ENCODE assay signal across 6 cellular contexts in the genomic region with DNA sequence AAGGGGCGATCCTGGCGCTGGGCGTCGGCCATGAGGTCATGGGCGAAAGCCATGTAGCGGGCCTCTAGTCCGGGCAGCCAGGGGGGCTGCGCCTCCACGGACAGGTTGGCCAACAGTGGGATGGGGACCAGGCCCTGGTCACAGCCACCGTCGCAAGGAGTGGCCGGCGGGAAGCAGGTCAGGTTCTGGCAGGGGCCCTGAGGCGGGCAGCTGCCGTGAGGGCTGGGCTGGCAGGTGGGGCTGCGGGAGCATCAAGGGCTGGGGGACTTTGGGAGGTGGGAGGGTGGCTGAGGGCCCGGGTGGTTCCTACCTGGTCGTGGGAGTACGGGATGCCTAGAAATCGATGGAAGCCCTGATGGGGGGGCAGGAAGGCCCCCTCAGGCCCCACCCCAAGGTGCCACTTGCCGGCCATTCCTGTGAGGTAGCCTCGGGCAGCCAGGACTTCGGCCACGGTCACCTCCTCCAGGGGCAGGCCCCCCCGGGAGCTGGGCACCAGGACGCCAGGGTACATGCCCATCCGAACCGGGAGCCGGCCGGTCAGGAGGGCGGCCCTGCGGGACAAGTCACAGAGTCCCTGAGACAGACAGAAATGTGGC. TPM values are rescaled to one million over a fixed set of nuclear protein-coding genes. Genes with fewer than 3 reads are reported as not detected.
DNase-seq lines count a peak whose midpoint lies in the region; TF ChIP-seq lines count a peak whose summit lies in the region.

No MANE protein-coding gene starts in this region.

- peaks cover 23% of the 10 kb centered on the region for H3K4me1 Mint-ChIP-seq in neural progenitor cell

- H3K27me3 Mint-ChIP-seq in neural progenitor cell (ENCODE audit: insufficient read depth, low read depth), result peaks cover 2% of the 10 kb centered on the region

- H3K9ac ChIP-seq in neural progenitor cell, result no peak overlapping the region

- H3K36me3 Mint-ChIP-seq in neural progenitor cell, result no peaks in the 10 kb centered on the region

- no peaks in the 10 kb centered on the region for H3K79me2 ChIP-seq in neural progenitor cell (ENCODE audit: low read depth)

- TF ChIP-seq POLR2A in breast epithelium (IDR thresholded peaks at IDR 0.05), result no peak

- no peaks in the 10 kb centered on the region for H3K9me3 Mint-ChIP-seq in neural progenitor cell

- in situ Hi-C loops in HAP-1 (cut with MboI; ENCODE audit: low sequenced_read_pairs), result no loop called here

- H3K4me2 ChIP-seq in neural progenitor cell, result peak overlapping the region; percentile 97

- H3K4me3 ChIP-seq in HAP-1 (peak overlapping the region; percentile 84), breast epithelium (peak overlapping the region; percentile 70 to 83 (median 73)), neural progenitor cell (peak overlapping the region; percentile 92)

- H3K9me3 ChIP-seq in HAP-1 (no peaks in the 10 kb centered on the region), breast epithelium (no peaks in the 10 kb centered on the region), neural progenitor cell (ENCODE audit: low read depth) (no peaks in the 10 kb centered on the region)

- no peak for TF ChIP-seq CTCF in breast epithelium (IDR thresholded peaks at IDR 0.05)
- no peak for TF ChIP-seq CTCF in neural progenitor cell (IDR thresholded peaks at IDR 0.05)

- H3K4me1 ChIP-seq in HAP-1 (peaks cover 7% of the 10 kb centered on the region), breast epithelium (peaks cover 0 to 13% of the 10 kb centered on the region in 2 donors), neural progenitor cell (peaks cover 9% of the 10 kb centered on the region)

- peak overlapping the region; percentile 83 for H3K4me3 Mint-ChIP-seq in neural progenitor cell

- DNase-seq in HAP-1 (ENCODE audit: low spot score in 2 of 2), result no peak
- DNase-seq in breast epithelium (ENCODE audit: low spot score in 2 of 2), result peak in 1 of 2 donors; percentile 53
- no peak for DNase-seq in neural progenitor cell (ENCODE audit: low spot score)
- no peak for DNase-seq in COLO829 (ENCODE audit: low spot score)
- no peak for DNase-seq in stimulated activated naive CD4-positive, alpha-beta T cell (lab: John Stamatoyannopoulos, UW)
- DNase-seq in NAMALWA (ENCODE audit: low spot score), result no peak

- peaks cover 4% of the 10 kb centered on the region for H4K20me1 ChIP-seq in neural progenitor cell (ENCODE audit: low read depth)

- no peak overlapping the region for H2AFZ ChIP-seq in neural progenitor cell (replicated peaks)

- H3K27me3 ChIP-seq in HAP-1 (ENCODE audit: low read depth), result no peaks in the 10 kb centered on the region
- no peaks in the 10 kb centered on the region for H3K27me3 ChIP-seq in breast epithelium
- peaks cover 6% of the 10 kb centered on the region for H3K27me3 ChIP-seq in neural progenitor cell

- H3K36me3 ChIP-seq in HAP-1 (replicated peaks) (no peaks in the 10 kb centered on the region), breast epithelium (no peaks in the 10 kb centered on the region), neural progenitor cell (no peaks in the 10 kb centered on the region)

- H3K27ac ChIP-seq in breast epithelium, result peak overlapping the region; percentile 81 to 88
- no peak overlapping the region for H3K27ac ChIP-seq in neural progenitor cell

- intact Hi-C loops in breast epithelium (cut with DNase I; ENCODE audit: low total_unique reads), result no loop called here

- H3F3A ChIP-seq in neural progenitor cell (ENCODE audit: low read depth), result peaks cover 20% of the 10 kb centered on the region

- H3K27ac Mint-ChIP-seq in neural progenitor cell, result no peak overlapping the region

RNA-seq across cellular contexts. Expression of a gene that starts 1.0 kb away (rescaled TPM):
- total RNA-seq in breast epithelium (10 to 100 TPM; 23.8 to 39.0 (median 36.3) TPM), neural progenitor cell (ENCODE audit: low replicate concordance) (4.2 and 18.4 TPM in 2 replicates)

RNA-seq across cellular contexts. Expression of a gene that starts 26.4 kb away (rescaled TPM):
- total RNA-seq in breast epithelium (1 to 10 TPM; 1.9 to 2.2 (median 2.0) TPM), neural progenitor cell (ENCODE audit: low replicate concordance) (0.74 TPM in 1 of 2 replicates, not detected in the other)

RNA-seq across cellular contexts. Expression of a gene that starts 44.3 kb away (rescaled TPM):
- total RNA-seq in breast epithelium (10 to 100 TPM; 53.9 to 77.6 (median 71.4) TPM), neural progenitor cell (ENCODE audit: low replicate concordance) (67.4 and 93.9 TPM in 2 replicates)

RNA-seq across cellular contexts. Expression of a gene that starts 45.7 kb away (rescaled TPM):
- total RNA-seq in breast epithelium, result 10 to 100 TPM in 1 of 3 donors, 1 to 10 TPM in 2; 4.8 to 28.8 (median 5.9) TPM
- total RNA-seq in neural progenitor cell (ENCODE audit: low replicate concordance), result 0.65 and 3.6 TPM in 2 replicates

RNA-seq across cellular contexts. Expression of a gene that starts 48.7 kb away (rescaled TPM):
- total RNA-seq in breast epithelium, result 10 to 100 TPM; 13.6 to 40.0 (median 39.4) TPM
- total RNA-seq in neural progenitor cell (ENCODE audit: low replicate concordance), result 33.9 and 49.6 TPM in 2 replicates
